In the genomic region with DNA sequence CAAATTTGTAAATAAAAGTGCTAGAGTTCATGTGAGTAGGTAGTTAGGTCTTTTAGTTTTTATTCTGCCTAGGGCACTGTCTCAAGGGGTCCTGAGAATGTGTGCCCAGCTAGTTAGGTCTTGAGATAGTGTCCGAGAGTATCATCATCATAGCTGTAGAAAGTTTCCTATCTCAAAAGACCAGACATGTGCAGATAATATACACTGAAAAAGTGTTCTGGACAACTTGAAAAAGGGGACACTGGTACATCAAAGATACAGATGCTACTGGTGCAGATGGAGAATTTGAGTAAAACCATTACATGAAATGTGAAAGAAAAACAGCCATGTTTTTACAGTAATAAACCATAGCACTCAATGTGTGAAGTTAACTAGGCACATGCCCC, we compare ENCODE assay signal across 13 cellular contexts. TPM values are rescaled to one million over a fixed set of nuclear protein-coding genes. Genes with fewer than 3 reads are reported as not detected.
A peak's percentile ranks its signal among the peaks of the same experiment; 100 is the strongest.
DNase-seq lines count a peak whose midpoint lies in the region; ATAC-seq and TF ChIP-seq lines count a peak whose summit lies in the region.
"Had no signal": no experiment of that assay in that cellular context is flagged by ENCODE, and none has a peak within 500 bp of the region (broad histone marks: within the 10 kb centered on the region; RNA-seq: fewer than 3 reads in every experiment).

No MANE protein-coding gene starts in this region.

- H4K91ac ChIP-seq in neuronal stem cell (ENCODE audit: low read depth, low read length, poor library complexity), result no peak overlapping the region

- H2BK5ac ChIP-seq in neuronal stem cell (ENCODE audit: low read length), result no peak overlapping the region

- DNase-seq in GM23248, result no peak
- DNase-seq in neuronal stem cell (ENCODE audit: low spot score), result no peak
- DNase-seq in NCI-H345 (lab: John Stamatoyannopoulos, UW), result no peak
- DNase-seq in kidney glomerular epithelial cell (lab: John Stamatoyannopoulos, UW), result no peak
- no peak for DNase-seq in RPMI8226
- DNase-seq in UCSD-AML1 (lab: John Stamatoyannopoulos, UW; ENCODE audit: unreplicated experiment), result no peak
- DNase-seq: activated CD8-positive, alpha-beta memory T cell treated with anti-CD3 and anti-CD28 coated beads, Interleukin-2, amount 10 ng/mL, durations not matched to agents 7 days and 5 days; activated naive CD8-positive, alpha-beta T cell treated with anti-CD3 and anti-CD28 coated beads for 36 hours; cortex of kidney; natural killer cell; NCI-H1092 had no signal

- H2AK5ac ChIP-seq in neuronal stem cell (ENCODE audit: low read depth, low read length), result no peak overlapping the region

- ATAC-seq in GM18519 (IDR thresholded peaks at IDR 0.05; ENCODE audit: low FRiP score, unreplicated experiment), result peak; percentile 14
- ATAC-seq: activated CD8-positive, alpha-beta memory T cell treated with anti-CD3 and anti-CD28 coated beads, Interleukin-2, amount 10 ng/mL, durations not matched to agents 7 days and 5 days; natural killer cell had no signal

- H3K36me3 ChIP-seq in GM23248 (ENCODE audit: low read depth) (no peaks in the 10 kb centered on the region), OCI-LY3 (replicated peaks; ENCODE audit: low read depth, low read length) (peaks cover 6% of the 10 kb centered on the region), neuronal stem cell (replicated peaks in 1 of 2; ENCODE audit: control insufficient read depth in 2 of 2, insufficient read depth in 2 of 2, low read length in 2 of 2) (peaks cover 0 to 12% of the 10 kb centered on the region in 2 donors)

- H2BK15ac ChIP-seq in neuronal stem cell (ENCODE audit: low read length), result no peak overlapping the region

- H3K27me3 ChIP-seq in GM23248 (replicated peaks; ENCODE audit: insufficient read depth) (no peaks in the 10 kb centered on the region), OCI-LY3 (ENCODE audit: low read depth, low read length) (no peaks in the 10 kb centered on the region), neuronal stem cell (ENCODE audit: control insufficient read depth in 3 of 3, insufficient read depth in 3 of 3, low read depth in 1 of 3, low read length in 3 of 3) (no peaks in the 10 kb centered on the region)

- no peak for TF ChIP-seq CTCF in OCI-LY3 (IDR thresholded peaks at IDR 0.05; ENCODE audit: low read depth, low read length)

- H3K27ac ChIP-seq in GM23248, result no peak overlapping the region
- H3K27ac ChIP-seq in OCI-LY3 (ENCODE audit: low read length), result peak overlapping the region; percentile 92
- H3K27ac ChIP-seq in neuronal stem cell (replicated peaks; ENCODE audit: low read length), result no peak overlapping the region

- no peak overlapping the region for H3K18ac ChIP-seq in neuronal stem cell (ENCODE audit: low read length)

- no peak overlapping the region for H3K9ac ChIP-seq in GM23248
- peak overlapping the region; percentile 59 for H3K9ac ChIP-seq in OCI-LY3 (ENCODE audit: low read length)
- no peak overlapping the region for H3K9ac ChIP-seq in neuronal stem cell (ENCODE audit: low read depth, low read length, poor library complexity)

- H4K8ac ChIP-seq in neuronal stem cell (ENCODE audit: low read depth, low read length), result no peak overlapping the region

- H2BK120ac ChIP-seq in neuronal stem cell (ENCODE audit: low read depth, low read length), result no peak overlapping the region

- peak overlapping the region; percentile 67 for H2AFZ ChIP-seq in GM23248
- H2AFZ ChIP-seq in OCI-LY3 (ENCODE audit: low read depth, low read length), result peak overlapping the region; percentile 92
- peak overlapping the region; percentile 15 for H2AFZ ChIP-seq in neuronal stem cell (ENCODE audit: low read length)

- no peak overlapping the region for H2BK12ac ChIP-seq in neuronal stem cell (ENCODE audit: low read length)

- H3K79me2 ChIP-seq in GM23248 (ENCODE audit: insufficient read depth) (peaks cover 15% of the 10 kb centered on the region), OCI-LY3 (ENCODE audit: low read length) (peaks cover 22% of the 10 kb centered on the region)

- peaks cover 3% of the 10 kb centered on the region for H3K79me1 ChIP-seq in neuronal stem cell (ENCODE audit: low read depth, low read length)

- no peak overlapping the region for H3K23ac ChIP-seq in neuronal stem cell (ENCODE audit: low read depth, low read length, poor library complexity)

- H3F3A ChIP-seq in GM23248 (ENCODE audit: insufficient read depth), result peaks cover 3% of the 10 kb centered on the region; the same call in 1 of the 2 replicates

- H3K9me3 ChIP-seq in GM23248 (ENCODE audit: low read depth) (no peaks in the 10 kb centered on the region), OCI-LY3 (ENCODE audit: insufficient read depth, low read length) (no peaks in the 10 kb centered on the region), neuronal stem cell (replicated peaks in 1 of 2; ENCODE audit: control insufficient read depth in 2 of 2, insufficient read depth in 1 of 2, low read depth in 1 of 2, low read length in 2 of 2) (no peaks in the 10 kb centered on the region)

- H4K20me1 ChIP-seq in GM23248 (ENCODE audit: insufficient read depth), result no peaks in the 10 kb centered on the region
- no peaks in the 10 kb centered on the region for H4K20me1 ChIP-seq in OCI-LY3 (ENCODE audit: insufficient read depth, low read length)

- in situ Hi-C loops in GM23248 (cut with MboI), result no loop called here

- peaks cover 17% of the 10 kb centered on the region; the same call in 1 of the 2 replicates for H3K4me1 ChIP-seq in GM23248 (ENCODE audit: insufficient read depth)
- H3K4me1 ChIP-seq in OCI-LY3 (ENCODE audit: low read length), result peaks cover 49% of the 10 kb centered on the region
- peaks cover 0 to 2% of the 10 kb centered on the region in 2 donors for H3K4me1 ChIP-seq in neuronal stem cell (ENCODE audit: control insufficient read depth in 2 of 2, insufficient read depth in 1 of 2, low read depth in 1 of 2, low read length in 2 of 2)

- H3K4me2 ChIP-seq in GM23248 (ENCODE audit: unreplicated experiment), result no peak overlapping the region
- H3K4me2 ChIP-seq in OCI-LY3 (ENCODE audit: low read length), result peak overlapping the region; percentile 85
- H3K4me2 ChIP-seq in neuronal stem cell (ENCODE audit: insufficient read depth, low read length, poor library complexity, severe bottlenecking), result no peak overlapping the region

- H3K4ac ChIP-seq in neuronal stem cell (ENCODE audit: low read length), result no peak overlapping the region

- WGBS in GM23248 (ENCODE audit: low coverage in 1 of 2, low lambda C conversion rate in 2 of 2, missing lambda C conversion rate in 2 of 2), 2 experiments, result 50 to 55% methylated on average over 1 of the region's 1 CpG
- no CpG with 5 or more reads among the region's 1 CpG for WGBS in neuronal stem cell (ENCODE audit: extremely low coverage in 2 of 2, insufficient read length in 2 of 2, insufficient replicate concordance in 1 of 2), 2 donors

- H3K4me3 ChIP-seq in GM23248, result no peak overlapping the region
- peak overlapping the region; percentile 53 for H3K4me3 ChIP-seq in OCI-LY3 (ENCODE audit: low read length)
- H3K4me3 ChIP-seq in neuronal stem cell (ENCODE audit: low read length in 2 of 2), result no peak overlapping the region

- H3K9me2 ChIP-seq in GM23248 (ENCODE audit: insufficient read depth), result no peaks in the 10 kb centered on the region

- H3K14ac ChIP-seq in neuronal stem cell (ENCODE audit: low read length), result no peak overlapping the region

RNA-seq across cellular contexts. Expression of a gene that starts 1.8 kb away (rescaled TPM):
- 13.2 and 13.3 TPM in 2 replicates for total RNA-seq in GM23248 (2014; rRNA removed; shearing (Covaris generic))
- polyA plus RNA-seq in GM23248 (2016; fragmentation: Nextera tagmentation; extraction: Ambion mirVana), result 8.8 and 9.5 TPM in 2 replicates
- 9.5 TPM for polyA plus RNA-seq in neuronal stem cell (2013, experiment 1 of 2)
- 9.6 TPM for polyA plus RNA-seq in neuronal stem cell (2013, experiment 2 of 2)

Comparison
In these comparisons a context has a peak if more than half of its experiments do, and no peak if none do; other contexts are left out.
1. H2AFZ ChIP-seq: peak in every context shown above with its lines; median percentile 92 in OCI-LY3; 67 in GM23248; 15 in neuronal stem cell.